ENCODE assay signal across 14 cellular contexts in the genomic region with DNA sequence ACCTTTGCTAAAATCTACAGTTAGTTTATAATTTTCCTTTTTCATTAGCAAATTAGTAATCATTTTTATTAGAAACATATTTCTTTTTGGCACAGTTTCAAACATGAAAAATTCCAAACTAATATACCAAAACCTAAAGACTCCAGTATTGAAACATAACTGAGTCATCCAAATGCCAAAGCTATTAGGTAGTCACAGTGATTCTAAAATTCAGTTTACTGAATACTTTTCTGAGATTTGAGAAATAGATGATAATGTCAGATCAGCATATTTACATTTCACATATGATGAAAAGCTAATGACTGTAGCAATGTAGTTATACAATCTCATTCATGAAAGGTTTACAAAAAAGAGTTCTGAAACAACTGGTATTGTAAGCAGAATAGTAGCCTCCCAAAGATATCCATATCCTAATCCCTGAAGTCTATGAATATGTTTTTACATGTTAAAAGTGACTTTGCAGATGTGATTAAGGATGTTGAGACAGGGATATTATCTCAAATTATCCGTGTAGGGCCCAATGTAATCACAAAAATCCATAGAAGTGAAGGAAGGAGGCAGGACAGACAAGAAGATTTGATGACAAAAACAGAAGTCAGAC.
DNase-seq lines count a peak whose midpoint lies in the region; ATAC-seq and TF ChIP-seq lines count a peak whose summit lies in the region.
"Had no signal": no experiment of that assay in that cellular context is flagged by ENCODE, and none has a peak within 500 bp of the region (broad histone marks: within the 10 kb centered on the region; RNA-seq: fewer than 3 reads in every experiment).

No MANE protein-coding gene starts in this region.

- H4K8ac ChIP-seq in neuronal stem cell (ENCODE audit: low read depth, low read length) = no peak overlapping the region

- no peak overlapping the region for H4K91ac ChIP-seq in neuronal stem cell (ENCODE audit: low read depth, low read length, poor library complexity)

- H3K9me3 ChIP-seq in RWPE2 (ENCODE audit: severe bottlenecking) (no peaks in the 10 kb centered on the region), neuronal stem cell (replicated peaks in 1 of 2; ENCODE audit: control insufficient read depth in 2 of 2, insufficient read depth in 1 of 2, low read depth in 1 of 2, low read length in 2 of 2) (no peaks in the 10 kb centered on the region), ovary (no peaks in the 10 kb centered on the region), Peyer's patch (no peaks in the 10 kb centered on the region)

- no peak overlapping the region for H2BK5ac ChIP-seq in neuronal stem cell (ENCODE audit: low read length)

- WGBS in neuronal stem cell (ENCODE audit: extremely low coverage in 2 of 2, insufficient read length in 2 of 2, insufficient replicate concordance in 1 of 2), 2 donors = no CpG with 5 or more reads among the region's 1 CpG
- 30 to 52% (median 41%) methylated on average over 1 of the region's 1 CpG for WGBS in ovary, 3 donors

- H3K14ac ChIP-seq in neuronal stem cell (ENCODE audit: low read length) = no peak overlapping the region

- ATAC-seq in RWPE2 (ENCODE audit: low read depth) = peak; percentile 93

- no peak overlapping the region for H3K4me3 ChIP-seq in RWPE2 (ENCODE audit: severe bottlenecking)
- H3K4me3 ChIP-seq in neuronal stem cell (ENCODE audit: low read length in 2 of 2) = no peak overlapping the region
- no peak overlapping the region for H3K4me3 ChIP-seq in ovary
- no peak overlapping the region for H3K4me3 ChIP-seq in Peyer's patch
- H3K4me3 ChIP-seq: tibial nerve had no signal

- intact Hi-C loops in ovary (cut with DNase I) = no loop called here

- no peak overlapping the region for H3K4ac ChIP-seq in neuronal stem cell (ENCODE audit: low read length)

- H3K18ac ChIP-seq in neuronal stem cell (ENCODE audit: low read length) = no peak overlapping the region

- no peak overlapping the region for H2BK12ac ChIP-seq in neuronal stem cell (ENCODE audit: low read length)

- no peak for TF ChIP-seq CTCF in RWPE2 (IDR thresholded peaks at IDR 0.05; ENCODE audit: poor library complexity, severe bottlenecking)
- no peak for TF ChIP-seq CTCF in ovary (IDR thresholded peaks at IDR 0.05)
- no peak for TF ChIP-seq CTCF in Peyer's patch (IDR thresholded peaks at IDR 0.05)

- H3K36me3 ChIP-seq in RWPE2 (ENCODE audit: low read depth) = no peaks in the 10 kb centered on the region
- no peaks in the 10 kb centered on the region for H3K36me3 ChIP-seq in neuronal stem cell (replicated peaks in 1 of 2; ENCODE audit: control insufficient read depth in 2 of 2, insufficient read depth in 2 of 2, low read length in 2 of 2)
- H3K36me3 ChIP-seq in ovary = no peaks in the 10 kb centered on the region
- no peaks in the 10 kb centered on the region for H3K36me3 ChIP-seq in Peyer's patch
- H3K36me3 ChIP-seq: tibial nerve, WERI-Rb-1 had no signal

- H3K79me1 ChIP-seq in neuronal stem cell (ENCODE audit: low read depth, low read length) = no peaks in the 10 kb centered on the region

- no peak overlapping the region for H2BK15ac ChIP-seq in neuronal stem cell (ENCODE audit: low read length)

- H3K4me1 ChIP-seq in RWPE2 (ENCODE audit: insufficient read depth, poor library complexity, severe bottlenecking) = peaks cover 14% of the 10 kb centered on the region
- no peaks in the 10 kb centered on the region for H3K4me1 ChIP-seq in neuronal stem cell (ENCODE audit: control insufficient read depth in 2 of 2, insufficient read depth in 1 of 2, low read depth in 1 of 2, low read length in 2 of 2)
- no peaks in the 10 kb centered on the region for H3K4me1 ChIP-seq in ovary (ENCODE audit: insufficient read depth)
- H3K4me1 ChIP-seq in Peyer's patch = no peaks in the 10 kb centered on the region

- H3K27ac ChIP-seq in RWPE2 (ENCODE audit: poor library complexity, severe bottlenecking) (peak overlapping the region; percentile 78), epithelial cell of prostate (peak overlapping the region; percentile 58), neuronal stem cell (replicated peaks; ENCODE audit: low read length) (no peak overlapping the region), ovary (no peak overlapping the region), Peyer's patch (no peak overlapping the region)
- H3K27ac ChIP-seq: WERI-Rb-1 had no signal

- no peak for TF ChIP-seq EP300 in ovary (IDR thresholded peaks at IDR 0.05)

- peak overlapping the region; percentile 69 for H2AFZ ChIP-seq in neuronal stem cell (ENCODE audit: low read length)

- H3K27me3 ChIP-seq in RWPE2 (ENCODE audit: insufficient read depth, poor library complexity, severe bottlenecking) (no peaks in the 10 kb centered on the region), neuronal stem cell (ENCODE audit: control insufficient read depth in 3 of 3, insufficient read depth in 3 of 3, low read depth in 1 of 3, low read length in 3 of 3) (no peaks in the 10 kb centered on the region), ovary (no peaks in the 10 kb centered on the region), Peyer's patch (no peaks in the 10 kb centered on the region)
- H3K27me3 ChIP-seq: tibial nerve had no signal

- no peak overlapping the region for H2AK5ac ChIP-seq in neuronal stem cell (ENCODE audit: low read depth, low read length)

- no peak overlapping the region for H3K4me2 ChIP-seq in neuronal stem cell (ENCODE audit: insufficient read depth, low read length, poor library complexity, severe bottlenecking)

- H3K23ac ChIP-seq in neuronal stem cell (ENCODE audit: low read depth, low read length, poor library complexity) = no peak overlapping the region

- H3K9ac ChIP-seq in neuronal stem cell (ENCODE audit: low read depth, low read length, poor library complexity) = no peak overlapping the region

- H2BK120ac ChIP-seq in neuronal stem cell (ENCODE audit: low read depth, low read length) = no peak overlapping the region

- DNase-seq in EH (ENCODE audit: low read depth) (peak; percentile 49), RWPE2 (ENCODE audit: low spot score) (no peak), epithelial cell of prostate (ENCODE audit: low read depth, low spot score) (no peak), neuronal stem cell (ENCODE audit: low spot score) (no peak), NCI-H187 treated with DMSO at 0.1 percent for 48 hours (lab: John Stamatoyannopoulos, UW) (no peak), ovary (no peak), NCI-H82 treated with DMSO at 0.1 percent for 48 hours (lab: John Stamatoyannopoulos, UW; ENCODE audit: unreplicated experiment) (no peak), Peyer's patch (no peak)
- DNase-seq: activated naive CD4-positive, alpha-beta T cell; C1 segment of cervical spinal cord; midbrain; NCI-H1105; WERI-Rb-1 had no signal

- TF ChIP-seq POLR2A in ovary (IDR thresholded peaks at IDR 0.05) (no peak), Peyer's patch (IDR thresholded peaks at IDR 0.05) (no peak)

Comparison
In these comparisons a context has a peak if more than half of its experiments do, and no peak if none do; other contexts are left out.
1. H3K27ac ChIP-seq: peak in RWPE2 (single experiment) and epithelial cell of prostate (single experiment); none in neuronal stem cell (single experiment), ovary (0 of 2) and Peyer's patch (0 of 4).